Comparison of ENCODE assay signal across 23 cellular contexts in genomic region chr14:86013663-86014062, GRCh38.
DNase-seq lines count a peak whose midpoint lies in the region; ATAC-seq and TF ChIP-seq lines count a peak whose summit lies in the region.
"Had no signal": no experiment of that assay in that cellular context is flagged by ENCODE, and none has a peak within 500 bp of the region (broad histone marks: within the 10 kb centered on the region; RNA-seq: fewer than 3 reads in every experiment).

No MANE protein-coding gene starts in this region.

- intact Hi-C loops in IMR-90 (cut with micrococcal nuclease) (no loop called here), tibial artery (cut with DNase I; ENCODE audit: low total_unique reads) (no loop called here)

- no peak overlapping the region for H3K4me3 ChIP-seq in IMR-90 (ENCODE audit: insufficient read depth, low read depth, low read length)
- H3K4me3 ChIP-seq in fibroblast of pulmonary artery (replicated peaks; ENCODE audit: low read depth, low read length) = no peak overlapping the region
- H3K4me3 ChIP-seq in tibial artery = no peak overlapping the region
- H3K4me3 ChIP-seq: GM23338, Peyer's patch, SJSA1 had no signal

- no peaks in the 10 kb centered on the region for H3K9me3 ChIP-seq in IMR-90 (ENCODE audit: control insufficient read depth, insufficient read depth, low read length)
- H3K9me3 ChIP-seq in tibial artery = no peaks in the 10 kb centered on the region
- H3K9me3 ChIP-seq: Peyer's patch, SJSA1 had no signal

- H3K56ac ChIP-seq in IMR-90 (ENCODE audit: extremely low read depth, insufficient read depth, low read length) = no peak overlapping the region

- H3K14ac ChIP-seq in IMR-90 (replicated peaks; ENCODE audit: low read depth, low read length) = no peak overlapping the region

- DNase-seq in ELR (ENCODE audit: low read depth) (peak; percentile 36), IMR-90 (peak; percentile 80), SHP77 treated with DMSO at 0.1 percent for 48 hours (lab: John Stamatoyannopoulos, UW) (peak; percentile 80), fibroblast of pulmonary artery (ENCODE audit: low read depth) (peak; percentile 28), C1 segment of cervical spinal cord (lab: John Stamatoyannopoulos, UW) (no peak), tibial artery (no peak), hepatic stellate cell (ENCODE audit: low spot score) (no peak)
- DNase-seq: activated CD4-positive, alpha-beta T cell treated with anti-CD3 and anti-CD28 coated beads, Interleukin-2, amount 50 U/mL, for 4 hours; activated CD4-positive, CD25-positive, alpha-beta regulatory T cell; activated CD8-positive, alpha-beta memory T cell treated with anti-CD3 and anti-CD28 coated beads, Interleukin-2, amount 50 U/mL, for 4 hours; activated naive CD4-positive, alpha-beta T cell treated with anti-CD3 and anti-CD28 coated beads, Interleukin-2, amount 10 ng/mL, durations not matched to agents 7 days and 5 days; amniotic stem cell; Calu3; glutamatergic neuron; kidney; natural killer cell; NCI-H1092; NCI-H2029; NCI-H446 treated with DMSO at 0.1 percent for 48 hours; Peyer's patch; stimulated activated naive CD4-positive, alpha-beta T cell treated with Interleukin-2 at 50 U/mL for 16 hours had no signal

- H2BK5ac ChIP-seq in IMR-90 (ENCODE audit: low read depth, low read length, poor library complexity, severe bottlenecking) = no peak overlapping the region

- no peak overlapping the region for H3K4ac ChIP-seq in IMR-90 (ENCODE audit: low read depth, low read length)

- no peaks in the 10 kb centered on the region for H3K36me3 ChIP-seq in IMR-90 (ENCODE audit: control insufficient read depth, insufficient read depth, low read length)
- H3K36me3 ChIP-seq in tibial artery = no peaks in the 10 kb centered on the region
- H3K36me3 ChIP-seq: Peyer's patch, SJSA1 had no signal

- H3K27me3 ChIP-seq in IMR-90 (ENCODE audit: control insufficient read depth, insufficient read depth, low read length) = no peaks in the 10 kb centered on the region
- no peaks in the 10 kb centered on the region for H3K27me3 ChIP-seq in tibial artery
- H3K27me3 ChIP-seq: Peyer's patch, SJSA1 had no signal

- no TSS peak for BruUV-seq in IMR-90 (replicated peaks; lab: Mats Ljungman, UMichigan)

- H3K9ac ChIP-seq in IMR-90 (ENCODE audit: low read depth, low read length) = no peak overlapping the region

- H3K27ac ChIP-seq in IMR-90 (ENCODE audit: insufficient read depth, low read length) = no peak overlapping the region
- no peak overlapping the region for H3K27ac ChIP-seq in tibial artery
- H3K27ac ChIP-seq: Peyer's patch, SJSA1 had no signal

- TF ChIP-seq RAD21 in IMR-90 (IDR thresholded peaks at IDR 0.05; ENCODE audit: low read length) = no peak

- no peak overlapping the region for H4K5ac ChIP-seq in IMR-90 (ENCODE audit: low read depth, low read length)

- H2AK9ac ChIP-seq in IMR-90 (replicated peaks; ENCODE audit: low read depth, low read length, poor library complexity) = no peak overlapping the region

- H4K20me1 ChIP-seq in IMR-90 (ENCODE audit: insufficient read depth, low read length) = no peaks in the 10 kb centered on the region

- H4K8ac ChIP-seq in IMR-90 (ENCODE audit: low read depth in 2 of 2, low read length in 2 of 2) = no peak overlapping the region

- H2BK120ac ChIP-seq in IMR-90 (ENCODE audit: low read depth, low read length) = no peak overlapping the region

- no peak overlapping the region for H2AK5ac ChIP-seq in IMR-90 (ENCODE audit: low read depth, low read length)

- no CpG with 5 or more reads among the region's 3 CpGs for WGBS in IMR-90 (ENCODE audit: extremely low coverage in 2 of 2, insufficient read length in 1 of 2), 2 experiments

- peak; percentile 32; the same call in 1 of the 2 replicates for ATAC-seq in IMR-90 (ENCODE audit: low read depth)
- ATAC-seq: GM23338, natural killer cell had no signal

- H2BK20ac ChIP-seq in IMR-90 (ENCODE audit: low read depth, low read length) = no peak overlapping the region

- in situ Hi-C loops in IMR-90 (cut with MboI; ENCODE audit: low sequenced_read_pairs) = no loop called here

- H2AFZ ChIP-seq in IMR-90 (replicated peaks; ENCODE audit: low read length, poor library complexity) = no peak overlapping the region
- H2AFZ ChIP-seq: GM23338 had no signal

- no peak overlapping the region for H2BK15ac ChIP-seq in IMR-90 (ENCODE audit: low read depth, low read length)

- no peak overlapping the region for H4K91ac ChIP-seq in IMR-90 (ENCODE audit: insufficient read depth, low read depth, low read length)

- H3K4me1 ChIP-seq in IMR-90 (ENCODE audit: control insufficient read depth, insufficient read depth, low read length) = no peaks in the 10 kb centered on the region
- no peaks in the 10 kb centered on the region for H3K4me1 ChIP-seq in tibial artery
- H3K4me1 ChIP-seq: Peyer's patch, SJSA1 had no signal

- POLR2A ChIA-PET in IMR-90 (lab: Charles Lee; ENCODE audit: unreplicated experiment) = no interaction called here

- dilution Hi-C loops in IMR-90 (cut with HindIII; ENCODE audit: low sequenced_read_pairs, unreplicated experiment) = no loop called here

- no peaks in the 10 kb centered on the region for H3K79me1 ChIP-seq in IMR-90 (ENCODE audit: low read depth in 1 of 2, low read length in 2 of 2)

- H3K23ac ChIP-seq in IMR-90 (ENCODE audit: low read depth, low read length) = no peak overlapping the region

- CTCF ChIA-PET in IMR-90 (lab: Yijun Ruan, JAX) = interaction anchor here (1.0 kb wide), 1 partner anchor 19 kb away, joined by 3 read pairs; no protein-coding TSS in a partner anchor

- TF ChIP-seq POLR2A in IMR-90 (IDR thresholded peaks at IDR 0.05; ENCODE audit: low read depth, low read length) = no peak

- H3K4me2 ChIP-seq in IMR-90 (ENCODE audit: low read depth, low read length) = peak overlapping the region; percentile 4; the same call in 1 of the 2 replicates
- H3K4me2 ChIP-seq: GM23338 had no signal

- no peaks in the 10 kb centered on the region for H3K9me1 ChIP-seq in IMR-90 (ENCODE audit: insufficient read depth, low read length)

- H3K18ac ChIP-seq in IMR-90 (ENCODE audit: low read depth, low read length) = no peak overlapping the region

- no peak for TF ChIP-seq CTCF in IMR-90 (conservative IDR thresholded peaks at IDR 0.05; ENCODE audit: low read depth, low read length)
- TF ChIP-seq CTCF in fibroblast of pulmonary artery (IDR thresholded peaks at IDR 0.05; ENCODE audit: low read length, missing control alignments) = no peak
- TF ChIP-seq CTCF in tibial artery (IDR thresholded peaks at IDR 0.05) = no peak

TF ChIP-seq in IMR-90, 13 proteins besides CTCF, POLR2A, EP300 and RAD21:
- no peak for TF ChIP-seq USF2 (IDR thresholded peaks at IDR 0.05; ENCODE audit: low read depth, low read length)
- peak; percentile 28; the same call in 1 of the 2 replicates for TF ChIP-seq FOS (IDR thresholded peaks at IDR 0.05; ENCODE audit: low read depth, low read length)
- TF ChIP-seq CEBPB (IDR thresholded peaks at IDR 0.05; ENCODE audit: low read depth, low read length) = peak; percentile 97
- no peak for TF ChIP-seq RFX5 (IDR thresholded peaks at IDR 0.05; ENCODE audit: low read depth, low read length)
- no peak for TF ChIP-seq CHD1 (IDR thresholded peaks at IDR 0.05; ENCODE audit: low read depth, low read length)
- TF ChIP-seq BHLHE40 (IDR thresholded peaks at IDR 0.05; ENCODE audit: low read depth, low read length) = no peak

Comparison
In these comparisons a context has a peak if more than half of its experiments do, and no peak if none do; other contexts are left out.
1. DNase-seq: peak in ELR (single experiment), IMR-90 (single experiment), SHP77 treated with DMSO at 0.1 percent for 48 hours (single experiment) and fibroblast of pulmonary artery (single experiment); none in C1 segment of cervical spinal cord (0 of 14), tibial artery (0 of 2) and hepatic stellate cell (single experiment).